In the genomic region with DNA sequence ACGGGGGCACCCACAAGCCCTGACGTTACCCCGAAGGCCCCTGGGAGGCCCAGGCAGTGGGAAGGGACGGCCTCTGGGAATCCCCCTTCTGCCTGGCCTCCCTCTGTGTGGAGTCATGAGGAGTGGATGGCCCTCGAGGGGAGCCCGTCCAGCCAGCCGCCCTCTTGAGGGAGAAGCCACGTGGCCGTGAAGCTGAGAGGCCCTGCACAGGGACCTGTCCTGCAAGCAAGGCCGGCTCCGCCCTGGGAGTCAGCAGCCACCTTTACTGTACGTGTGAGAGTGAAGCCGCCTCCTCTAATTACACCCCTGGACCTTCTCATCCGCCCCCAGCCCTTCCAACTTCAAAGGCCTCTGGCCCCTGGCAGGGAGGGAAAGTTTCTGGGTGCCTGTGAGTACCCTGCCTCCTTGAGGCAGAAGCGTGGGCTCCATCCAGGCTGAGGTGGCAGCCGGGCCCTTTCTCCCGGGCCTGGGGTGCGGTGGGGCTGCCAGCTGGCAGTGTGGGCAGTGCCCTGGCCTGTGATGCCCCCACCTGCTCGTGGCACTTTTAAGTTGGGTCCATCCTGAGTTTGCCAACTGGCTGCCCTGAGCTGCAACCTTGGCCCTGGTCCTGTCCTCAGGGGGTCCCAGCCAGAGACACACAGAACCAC, we compare ENCODE assay signal across 1 cellular context.
TF ChIP-seq lines count a peak whose summit lies in the region.

No MANE protein-coding gene starts in this region.

TF ChIP-seq in K562, 482 proteins besides CTCF, POLR2A, EP300 and RAD21 (continued from another document):
- no peak for TF ChIP-seq SMAD1 (IDR thresholded peaks at IDR 0.05; ENCODE audit: low read depth, low read length, partially characterized antibody)
- TF ChIP-seq ZFX (CRISPR knock-in tag; IDR thresholded peaks at IDR 0.05) = peak; percentile 33; the same call in 1 of the 2 replicates
- TF ChIP-seq SREBF1 (IDR thresholded peaks at IDR 0.05; ENCODE audit: borderline replicate concordance, low read depth, low read length) = no peak
- TF ChIP-seq ZNF133 (CRISPR knock-in tag; IDR thresholded peaks at IDR 0.05) = no peak
- TF ChIP-seq IRF2 (CRISPR knock-in tag; IDR thresholded peaks at IDR 0.05) = no peak
- TF ChIP-seq, protein P1, sequence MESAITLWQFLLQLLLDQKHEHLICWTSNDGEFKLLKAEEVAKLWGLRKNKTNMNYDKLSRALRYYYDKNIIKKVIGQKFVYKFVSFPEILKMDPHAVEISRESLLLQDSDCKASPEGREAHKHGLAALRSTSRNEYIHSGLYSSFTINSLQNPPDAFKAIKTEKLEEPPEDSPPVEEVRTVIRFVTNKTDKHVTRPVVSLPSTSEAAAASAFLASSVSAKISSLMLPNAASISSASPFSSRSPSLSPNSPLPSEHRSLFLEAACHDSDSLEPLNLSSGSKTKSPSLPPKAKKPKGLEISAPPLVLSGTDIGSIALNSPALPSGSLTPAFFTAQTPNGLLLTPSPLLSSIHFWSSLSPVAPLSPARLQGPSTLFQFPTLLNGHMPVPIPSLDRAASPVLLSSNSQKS (CRISPR knock-in tag; IDR thresholded peaks at IDR 0.05) = no peak
- TF ChIP-seq, protein P2, sequence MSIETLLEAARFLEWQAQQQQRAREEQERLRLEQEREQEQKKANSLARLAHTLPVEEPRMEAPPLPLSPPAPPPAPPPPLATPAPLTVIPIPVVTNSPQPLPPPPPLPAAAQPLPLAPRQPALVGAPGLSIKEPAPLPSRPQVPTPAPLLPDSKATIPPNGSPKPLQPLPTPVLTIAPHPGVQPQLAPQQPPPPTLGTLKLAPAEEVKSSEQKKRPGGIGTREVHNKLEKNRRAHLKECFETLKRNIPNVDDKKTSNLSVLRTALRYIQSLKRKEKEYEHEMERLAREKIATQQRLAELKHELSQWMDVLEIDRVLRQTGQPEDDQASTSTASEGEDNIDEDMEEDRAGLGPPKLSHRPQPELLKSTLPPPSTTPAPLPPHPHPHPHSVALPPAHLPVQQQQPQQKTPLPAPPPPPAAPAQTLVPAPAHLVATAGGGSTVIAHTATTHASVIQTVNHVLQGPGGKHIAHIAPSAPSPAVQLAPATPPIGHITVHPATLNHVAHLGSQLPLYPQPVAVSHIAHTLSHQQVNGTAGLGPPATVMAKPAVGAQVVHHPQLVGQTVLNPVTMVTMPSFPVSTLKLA (conservative IDR thresholded peaks at IDR 0.05) = peak in 1 of 2 experiments; percentile 27; a peak in 1 of 4 replicates
- TF ChIP-seq PHB2 (IDR thresholded peaks at IDR 0.05; ENCODE audit: low read depth) = no peak
